Comparison of ENCODE assay signal across 12 cellular contexts in genomic region chrX:154083134-154083517, GRCh38. TPM values are rescaled to one million over a fixed set of nuclear protein-coding genes. Genes with fewer than 3 reads are reported as not detected.
DNase-seq lines count a peak whose midpoint lies in the region; ATAC-seq and TF ChIP-seq lines count a peak whose summit lies in the region.
"Had no signal": no experiment of that assay in that cellular context is flagged by ENCODE, and none has a peak within 500 bp of the region (broad histone marks: within the 10 kb centered on the region; RNA-seq: fewer than 3 reads in every experiment).

No MANE protein-coding gene starts in this region.

- H3K36me3 ChIP-seq in heart right ventricle: peaks cover 0 to 7% (median 0%) of the 10 kb centered on the region in 9 donors
- H3K36me3 ChIP-seq in spleen: peaks cover 0 to 41% (median 0%) of the 10 kb centered on the region in 6 donors

- intact Hi-C loops in activated CD4-positive, alpha-beta T cell treated with anti-CD3 and anti-CD28 coated beads for 36 hours (cut with DNase I, micrococcal nuclease): loop anchor here in 1 of 2 experiments (10.0 kb wide), 1 partner anchor 748 kb away; the partner anchor contains the start of gene ZNF275
- intact Hi-C loops in heart right ventricle (cut with DNase I) (no loop called here), spleen (cut with DNase I; ENCODE audit: low total_unique reads) (no loop called here)

- H3K27me3 ChIP-seq in heart right ventricle (peaks cover 0 to 23% (median 0%) of the 10 kb centered on the region in 7 donors), spleen (replicated peaks in 1 of 7) (no peaks in the 10 kb centered on the region)

- peak overlapping the region; percentile 79 for H3K27ac Mint-ChIP-seq in activated CD4-positive, alpha-beta T cell treated with anti-CD3 and anti-CD28 coated beads for 36 hours
- peak overlapping the region; percentile 64 for H3K27ac Mint-ChIP-seq in activated CD4-positive, alpha-beta memory T cell treated with anti-CD3 and anti-CD28 coated beads, Interleukin-2, amount 10 ng/mL, durations not matched to agents 7 days and 5 days

- DNase-seq in activated CD4-positive, alpha-beta T cell treated with anti-CD3 and anti-CD28 coated beads for 36 hours: no peak
- DNase-seq in activated CD4-positive, alpha-beta T cell treated with anti-CD3 and anti-CD28 coated beads for 48 hours: no peak
- DNase-seq in activated CD4-positive, alpha-beta memory T cell treated with anti-CD3 and anti-CD28 coated beads, Interleukin-2, amount 10 ng/mL, durations not matched to agents 7 days and 5 days: no peak
- DNase-seq in heart right ventricle (no peak), spleen (no peak), COLO668 (lab: John Stamatoyannopoulos, UW; ENCODE audit: unreplicated experiment) (no peak), DMS79 treated with DMSO at 0.1 percent for 48 hours (lab: John Stamatoyannopoulos, UW) (no peak)
- DNase-seq: ACHN; head of caudate nucleus; NCI-H345; stimulated activated naive CD4-positive, alpha-beta T cell had no signal

- H3K9me3 Mint-ChIP-seq in activated CD4-positive, alpha-beta T cell treated with anti-CD3 and anti-CD28 coated beads for 36 hours (ENCODE audit: low read depth): no peaks in the 10 kb centered on the region
- no peaks in the 10 kb centered on the region for H3K9me3 Mint-ChIP-seq in activated CD4-positive, alpha-beta memory T cell treated with anti-CD3 and anti-CD28 coated beads, Interleukin-2, amount 10 ng/mL, durations not matched to agents 7 days and 5 days

- peaks cover 39% of the 10 kb centered on the region for H3K4me1 Mint-ChIP-seq in activated CD4-positive, alpha-beta T cell treated with anti-CD3 and anti-CD28 coated beads for 36 hours
- peaks cover 34% of the 10 kb centered on the region for H3K4me1 Mint-ChIP-seq in activated CD4-positive, alpha-beta memory T cell treated with anti-CD3 and anti-CD28 coated beads, Interleukin-2, amount 10 ng/mL, durations not matched to agents 7 days and 5 days

- H3K9me3 ChIP-seq in heart right ventricle (no peaks in the 10 kb centered on the region), spleen (no peaks in the 10 kb centered on the region)

- H3K4me3 Mint-ChIP-seq in activated CD4-positive, alpha-beta T cell treated with anti-CD3 and anti-CD28 coated beads for 36 hours: no peak overlapping the region
- no peak overlapping the region for H3K4me3 Mint-ChIP-seq in activated CD4-positive, alpha-beta memory T cell treated with anti-CD3 and anti-CD28 coated beads, Interleukin-2, amount 10 ng/mL, durations not matched to agents 7 days and 5 days

- CTCF ChIA-PET in activated CD4-positive, alpha-beta T cell treated with anti-CD3 and anti-CD28 coated beads for 36 hours (lab: Charles Lee): interaction anchor here (0.9 kb wide), 1 partner anchor 9 kb away, joined by 4 read pairs; no protein-coding TSS in a partner anchor
- CTCF ChIA-PET in activated CD4-positive, alpha-beta memory T cell treated with anti-CD3 and anti-CD28 coated beads, Interleukin-2, amount 10 ng/mL, durations not matched to agents 7 days and 5 days (lab: Charles Lee): interaction anchor here (0.9 to 1.0 kb wide), 2 partner anchors 10 to 15 kb away, joined by 3 to 9 read pairs; no protein-coding TSS in a partner anchor

- TF ChIP-seq CTCF in heart right ventricle (IDR thresholded peaks at IDR 0.05) (no peak), spleen (IDR thresholded peaks at IDR 0.05 in 8 of 11, conservative IDR thresholded peaks at IDR 0.05 in 3 of 11) (no peak)

- 17 to 27% methylated on average over 5 of the region's 5 CpGs for WGBS in heart right ventricle, 2 donors
- WGBS in spleen, 5 donors: 13 to 41% (median 26%) methylated on average over 5 of the region's 5 CpGs

- H3K36me3 Mint-ChIP-seq in activated CD4-positive, alpha-beta T cell treated with anti-CD3 and anti-CD28 coated beads for 36 hours (ENCODE audit: low read depth): peaks cover 33% of the 10 kb centered on the region
- peaks cover 32% of the 10 kb centered on the region for H3K36me3 Mint-ChIP-seq in activated CD4-positive, alpha-beta memory T cell treated with anti-CD3 and anti-CD28 coated beads, Interleukin-2, amount 10 ng/mL, durations not matched to agents 7 days and 5 days (ENCODE audit: low read depth)

- H3K4me3 ChIP-seq in heart right ventricle (no peak overlapping the region), spleen (no peak overlapping the region)

- H3K4me1 ChIP-seq in heart right ventricle (peaks cover 0 to 55% (median 25%) of the 10 kb centered on the region in 9 donors), spleen (peaks cover 0 to 62% (median 26%) of the 10 kb centered on the region in 6 donors)

- POLR2A ChIA-PET in activated CD4-positive, alpha-beta T cell treated with anti-CD3 and anti-CD28 coated beads for 36 hours (lab: Charles Lee): interaction anchor here (0.9 kb wide), 1 partner anchor 11 kb away, joined by 5 read pairs; no protein-coding TSS in a partner anchor
- POLR2A ChIA-PET in activated CD4-positive, alpha-beta memory T cell treated with anti-CD3 and anti-CD28 coated beads, Interleukin-2, amount 10 ng/mL, durations not matched to agents 7 days and 5 days (lab: Charles Lee): interaction anchor here (1.0 to 1.7 kb wide), 2 partner anchors 10 to 12 kb away, joined by 6 read pairs; no protein-coding TSS in a partner anchor

- H3K27ac ChIP-seq in heart right ventricle: peak overlapping the region in 5 of 10 donors; percentile 32 to 70 (median 40)
- H3K27ac ChIP-seq in spleen: peak overlapping the region in 5 of 8 donors; percentile 1 to 52 (median 47)

- peak; percentile 16 for ATAC-seq in activated CD4-positive, alpha-beta T cell treated with anti-CD3 and anti-CD28 coated beads for 36 hours
- ATAC-seq in heart right ventricle (peak; percentile 48 to 82 (median 76)), HG02798 (IDR thresholded peaks at IDR 0.05; ENCODE audit: poor library complexity, unreplicated experiment) (no peak)

- H3K27me3 Mint-ChIP-seq in activated CD4-positive, alpha-beta T cell treated with anti-CD3 and anti-CD28 coated beads for 36 hours: no peaks in the 10 kb centered on the region
- no peaks in the 10 kb centered on the region for H3K27me3 Mint-ChIP-seq in activated CD4-positive, alpha-beta memory T cell treated with anti-CD3 and anti-CD28 coated beads, Interleukin-2, amount 10 ng/mL, durations not matched to agents 7 days and 5 days

- no peak for TF ChIP-seq POLR2A in spleen (IDR thresholded peaks at IDR 0.05)

RNA-seq across cellular contexts. Expression of gene MECP2, which starts 14.4 kb away (rescaled TPM):
- total RNA-seq in activated CD4-positive, alpha-beta T cell treated with anti-CD3 and anti-CD28 coated beads for 36 hours: 10 to 100 TPM; 50.7 to 60.0 TPM
- 10 to 100 TPM; 80.7 to 83.0 TPM for total RNA-seq in activated CD4-positive, alpha-beta memory T cell treated with anti-CD3 and anti-CD28 coated beads, Interleukin-2, amount 10 ng/mL, durations not matched to agents 7 days and 5 days
- total RNA-seq in heart right ventricle (10 to 100 TPM; 33.5 to 39.3 (median 37.6) TPM), spleen (100 to 1,000 TPM in 1 of 7 donors, 10 to 100 TPM in 6; 63.3 to 104 (median 83.5) TPM)
- polyA plus RNA-seq in heart right ventricle (10 to 100 TPM; 14.0 to 18.5 TPM), spleen (10 to 100 TPM; 15.2 to 22.7 (median 17.7) TPM)
